8 cellular contexts compared by ENCODE assay signal in genomic region chr12:46383654-46384450, GRCh38. TPM values are rescaled to one million over a fixed set of nuclear protein-coding genes. Genes with fewer than 3 reads are reported as not detected.
DNase-seq lines count a peak whose midpoint lies in the region; ATAC-seq lines count a peak whose summit lies in the region.

No MANE protein-coding gene starts in this region.

- peak overlapping the region; percentile 68 for H2BK120ac ChIP-seq in mesendoderm (ENCODE audit: low read depth, low read length)

- peak; percentile 38 for ATAC-seq in HG02938 (IDR thresholded peaks at IDR 0.05; ENCODE audit: unreplicated experiment)

- H4K5ac ChIP-seq in mesendoderm (ENCODE audit: low read length), result no peak overlapping the region

- H3K56ac ChIP-seq in mesendoderm (ENCODE audit: low read length), result peak overlapping the region; percentile 98

- H3K4me3 ChIP-seq in duodenal mucosa (ENCODE audit: low read depth in 1 of 2, low read length in 2 of 2) (peak overlapping the region; percentile 78 to 82), mesendoderm (ENCODE audit: low read length) (peak overlapping the region; percentile 76)

- H2AK5ac ChIP-seq in mesendoderm (ENCODE audit: low read length), result no peak overlapping the region

- H3K18ac ChIP-seq in mesendoderm (ENCODE audit: low read length), result peak overlapping the region; percentile 32

- DNase-seq in SIG-M5 treated with dmso at 0.1 percent for 504 hours (lab: John Stamatoyannopoulos, UW; ENCODE audit: unreplicated experiment) (peak; percentile 80), SIG-M5 (lab: John Stamatoyannopoulos, UW) (no peak), NCI-H2196 (lab: John Stamatoyannopoulos, UW; ENCODE audit: unreplicated experiment) (peak; percentile 45), mesendoderm (peak; percentile 75)
- peak; percentile 72 to 76 for DNase-seq in activated CD4-positive, alpha-beta T cell treated with anti-CD3 and anti-CD28 coated beads, Interleukin-2, amount 50 U/mL, for 48 hours
- DNase-seq in stimulated activated CD8-positive, alpha-beta memory T cell treated with anti-CD3 and anti-CD28 coated beads, Interleukin-12 subunit alpha, Interleukin-12 subunit beta, amount 100 ng/mL, for 24 hours (ENCODE audit: extremely low read depth), result peak; percentile 47

- H3K23ac ChIP-seq in mesendoderm (ENCODE audit: low read length), result no peak overlapping the region

- peak overlapping the region; percentile 99 for H3K27ac ChIP-seq in duodenal mucosa (ENCODE audit: low read depth, low read length)
- peak overlapping the region; percentile 95 for H3K27ac ChIP-seq in mesendoderm (ENCODE audit: low read depth, low read length)

- no CpG with 5 or more reads among the region's 47 CpGs for WGBS in mesendoderm (ENCODE audit: extremely low coverage, insufficient coverage, low lambda C conversion rate)

- peak overlapping the region; percentile 93 for H3K4ac ChIP-seq in mesendoderm (ENCODE audit: low read depth, low read length)

- peaks cover 36 to 40% of the 10 kb centered on the region in 2 donors for H3K4me1 ChIP-seq in duodenal mucosa (ENCODE audit: control insufficient read depth in 1 of 2, insufficient read depth in 2 of 2, low read length in 2 of 2)
- peaks cover 8% of the 10 kb centered on the region for H3K4me1 ChIP-seq in mesendoderm (ENCODE audit: control insufficient read depth, low read depth, low read length)

- H2BK5ac ChIP-seq in mesendoderm (ENCODE audit: low read length), result peak overlapping the region; percentile 92

- no peaks in the 10 kb centered on the region for H3K79me2 ChIP-seq in mesendoderm (ENCODE audit: control insufficient read depth, insufficient read depth, low read length)

- no peaks in the 10 kb centered on the region for H3K9me3 ChIP-seq in duodenal mucosa (ENCODE audit: control insufficient read depth in 1 of 2, low read length in 2 of 2)

- H3K4me2 ChIP-seq in mesendoderm (ENCODE audit: low read length), result peak overlapping the region; percentile 69

- H3K27me3 ChIP-seq in duodenal mucosa (ENCODE audit: control insufficient read depth in 1 of 2, insufficient read depth in 2 of 2, low read length in 2 of 2) (no peaks in the 10 kb centered on the region), mesendoderm (ENCODE audit: insufficient read depth, low read length, poor library complexity) (no peaks in the 10 kb centered on the region)

- peak overlapping the region; percentile 2 for H4K8ac ChIP-seq in mesendoderm (ENCODE audit: low read depth, low read length)

- H2BK15ac ChIP-seq in mesendoderm (replicated peaks; ENCODE audit: low read depth), result peak overlapping the region; percentile 23

- H3K9ac ChIP-seq in duodenal mucosa (ENCODE audit: low read depth in 1 of 2, low read length in 2 of 2) (peak overlapping the region; percentile 91 to 95), mesendoderm (ENCODE audit: low read length) (peak overlapping the region; percentile 97)

- no peaks in the 10 kb centered on the region for H3K79me1 ChIP-seq in mesendoderm (ENCODE audit: low read length)

- H3K36me3 ChIP-seq in duodenal mucosa (ENCODE audit: control insufficient read depth in 1 of 2, insufficient read depth in 2 of 2, low read length in 2 of 2) (no peaks in the 10 kb centered on the region), mesendoderm (ENCODE audit: control insufficient read depth, insufficient read depth, low read length) (no peaks in the 10 kb centered on the region)

RNA-seq across cellular contexts. Expression of gene SLC38A2, which starts 11.3 kb away (rescaled TPM):
- 295 TPM for polyA plus RNA-seq in mesendoderm (2013, experiment 1 of 2)
- 286 TPM for polyA plus RNA-seq in mesendoderm (2013, experiment 2 of 2)
